In the genomic region with DNA sequence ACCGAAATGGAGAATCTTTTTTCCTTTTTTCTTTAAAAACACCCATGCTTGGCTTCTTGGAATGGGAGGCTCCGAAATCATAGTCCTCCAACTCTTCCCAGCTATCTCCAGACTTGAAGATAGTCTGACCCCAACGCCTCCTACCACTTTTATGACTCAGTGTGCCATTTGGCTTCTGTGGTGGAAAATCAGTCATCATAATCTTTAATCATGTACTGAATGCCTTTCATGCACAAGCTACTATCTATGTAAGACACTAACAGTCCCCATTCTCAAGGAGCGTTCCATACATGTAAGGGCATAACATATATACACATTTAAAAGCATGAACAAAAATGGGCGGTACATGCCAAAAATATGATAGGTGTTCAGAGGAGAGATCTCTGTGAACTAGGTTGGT, we compare ENCODE assay signal across 26 cellular contexts. TPM values are rescaled to one million over a fixed set of nuclear protein-coding genes. Genes with fewer than 3 reads are reported as not detected.
"Had no signal": no experiment of that assay in that cellular context is flagged by ENCODE, and none has a peak within 500 bp of the region (broad histone marks: within the 10 kb centered on the region; RNA-seq: fewer than 3 reads in every experiment).

No MANE protein-coding gene starts in this region.

- H3K9me3 ChIP-seq: left ventricle myocardium inferior, ovary, right atrium auricular region, right lobe of liver, stomach, testis, thyroid gland, transverse colon, upper lobe of left lung, vagina had no signal

- H3K4me1 Mint-ChIP-seq: mesothelial cell of epicardium had no signal

- H3K27ac ChIP-seq: hepatocyte, left ventricle myocardium inferior, ovary, right atrium auricular region, right lobe of liver, skin epidermis, stomach, testis, thyroid gland, transverse colon, upper lobe of left lung, vagina had no signal

- ATAC-seq: naive thymus-derived CD4-positive, alpha-beta T cell; natural killer cell treated with Interleukin-12 subunit alpha and Interleukin-12 subunit beta and Interleukin-15 and Interleukin-18, amount 100 ng/mL, for 72 hours; right lobe of liver had no signal

- H3K36me3 ChIP-seq: ovary, right atrium auricular region, right lobe of liver, thyroid gland, transverse colon, vagina had no signal

- H3K4me2 ChIP-seq: hepatocyte had no signal

- H2AFZ ChIP-seq: hepatocyte had no signal

- H3K27ac Mint-ChIP-seq: mesothelial cell of epicardium; natural killer cell treated with Interleukin-12 subunit alpha and Interleukin-12 subunit beta and Interleukin-15 and Interleukin-18, amount 100 ng/mL, for 72 hours; progenitor cell of endocrine pancreas had no signal

- H3K4me1 ChIP-seq: left ventricle myocardium inferior, right atrium auricular region, right lobe of liver, stomach, testis, thyroid gland, transverse colon, upper lobe of left lung, vagina had no signal

- H3K27me3 ChIP-seq: hepatocyte, ovary, right atrium auricular region, right lobe of liver, stomach, testis, thyroid gland, transverse colon, upper lobe of left lung, vagina had no signal

- DNase-seq: islet precursor cell; left ventricle myocardium inferior; mesendoderm; naive thymus-derived CD4-positive, alpha-beta T cell; ovary; right lobe of liver; stimulated activated CD4-positive, alpha-beta T cell treated with anti-CD3 and anti-CD28 coated beads, Interleukin-12 subunit alpha, Interleukin-12 subunit beta, amount 100 ng/mL, for 4 hours; stimulated activated CD4-positive, alpha-beta T cell treated with anti-CD3 and anti-CD28 coated beads, Interleukin-15, amount 100 ng/mL, for 24 hours; stimulated activated CD4-positive, alpha-beta T cell treated with anti-CD3 and anti-CD28 coated beads, Interleukin-2, amount 100 ng/mL, for 24 hours; stimulated activated CD4-positive, alpha-beta T cell treated with anti-CD3 and anti-CD28 coated beads, Interleukin-4, amount 100 ng/mL, for 1 hour; stimulated activated naive CD4-positive, alpha-beta T cell; stomach; testis; thyroid gland; transverse colon; upper lobe of left lung had no signal

- H3K9me3 Mint-ChIP-seq: mesothelial cell of epicardium; naive thymus-derived CD4-positive, alpha-beta T cell; natural killer cell treated with Interleukin-12 subunit alpha and Interleukin-12 subunit beta and Interleukin-15 and Interleukin-18, amount 100 ng/mL, for 72 hours had no signal

- H3K79me2 ChIP-seq: hepatocyte had no signal

- H3K4me3 ChIP-seq: hepatocyte, left ventricle myocardium inferior, lung, ovary, right atrium auricular region, right lobe of liver, skin epidermis, stomach, testis, thyroid gland, transverse colon, upper lobe of left lung, vagina had no signal

- H3K4me3 Mint-ChIP-seq: mesothelial cell of epicardium; naive thymus-derived CD4-positive, alpha-beta T cell; natural killer cell treated with Interleukin-12 subunit alpha and Interleukin-12 subunit beta and Interleukin-15 and Interleukin-18, amount 100 ng/mL, for 72 hours had no signal

- H3K27me3 Mint-ChIP-seq: naive thymus-derived CD4-positive, alpha-beta T cell; natural killer cell treated with Interleukin-12 subunit alpha and Interleukin-12 subunit beta and Interleukin-15 and Interleukin-18, amount 100 ng/mL, for 72 hours; progenitor cell of endocrine pancreas had no signal

RNA-seq across cellular contexts. Expression of a gene that starts 46.7 kb away (rescaled TPM):
- total RNA-seq: hepatocyte, lower leg skin, transverse colon had no signal
- polyA plus RNA-seq: neural cell had no signal
